Comparison of ENCODE assay signal across 15 cellular contexts in genomic region chr3:129745253-129745652, GRCh38.
DNase-seq lines count a peak whose midpoint lies in the region; ATAC-seq and TF ChIP-seq lines count a peak whose summit lies in the region.
"Had no signal": no experiment of that assay in that cellular context is flagged by ENCODE, and none has a peak within 500 bp of the region (broad histone marks: within the 10 kb centered on the region; RNA-seq: fewer than 3 reads in every experiment).

No MANE protein-coding gene starts in this region.

- H3K27me3 ChIP-seq in cardiac muscle cell (no peaks in the 10 kb centered on the region), left ventricle myocardium inferior (ENCODE audit: low read depth) (no peaks in the 10 kb centered on the region), endodermal cell (ENCODE audit: control insufficient read depth, insufficient read depth, low read length, poor library complexity, severe bottlenecking) (no peaks in the 10 kb centered on the region), suprapubic skin (no peaks in the 10 kb centered on the region)
- no peaks in the 10 kb centered on the region for H3K27me3 ChIP-seq in CD8-positive, alpha-beta T cell (ENCODE audit: insufficient read depth, low read length)

- H3K27ac ChIP-seq in cardiac muscle cell (peak overlapping the region; percentile 61), left ventricle myocardium inferior (replicated peaks) (no peak overlapping the region), endodermal cell (ENCODE audit: low read depth, low read length) (no peak overlapping the region), suprapubic skin (no peak overlapping the region)
- H3K27ac ChIP-seq in CD8-positive, alpha-beta T cell (ENCODE audit: low read depth, low read length), result no peak overlapping the region
- H3K27ac ChIP-seq: HL-60, SK-N-MC had no signal

- WGBS in endodermal cell (ENCODE audit: insufficient coverage in 1 of 2, insufficient read length in 1 of 2), 2 experiments, result 93 to 98% methylated on average over 2 of the region's 2 CpGs
- WGBS in suprapubic skin, result 41% methylated on average over 2 of the region's 2 CpGs

- H3K36me3 ChIP-seq in cardiac muscle cell (no peaks in the 10 kb centered on the region), left ventricle myocardium inferior (no peaks in the 10 kb centered on the region), endodermal cell (ENCODE audit: control insufficient read depth, insufficient read depth, low read length) (no peaks in the 10 kb centered on the region), suprapubic skin (no peaks in the 10 kb centered on the region)
- no peaks in the 10 kb centered on the region for H3K36me3 ChIP-seq in CD8-positive, alpha-beta T cell (ENCODE audit: insufficient read depth, low read length)

- H3K36me3 Mint-ChIP-seq in endodermal cell (ENCODE audit: low read depth), result no peaks in the 10 kb centered on the region
- H3K36me3 Mint-ChIP-seq in CD8-positive, alpha-beta T cell, result no peaks in the 10 kb centered on the region

- peak; percentile 42 to 76 for DNase-seq in cardiac muscle cell (ENCODE audit: low read depth in 1 of 2, low spot score in 1 of 2)
- DNase-seq in left ventricle myocardium inferior, result no peak
- DNase-seq in endodermal cell, result no peak
- peak; percentile 39 for DNase-seq in medulla oblongata (ENCODE audit: extremely low spot score)
- DNase-seq in NCI-H2029 treated with DMSO at 0.1 percent for 48 hours (lab: John Stamatoyannopoulos, UW), result no peak
- no peak for DNase-seq in islet precursor cell
- DNase-seq in CD8-positive, alpha-beta T cell, result no peak
- no peak for DNase-seq in suprapubic skin (ENCODE audit: low spot score in 2 of 2)
- DNase-seq: activated B cell treated with CpG ODN at 0.5 μM for 24 hours; activated naive CD8-positive, alpha-beta T cell treated with anti-CD3 and anti-CD28 coated beads for 36 hours; glutamatergic neuron; stimulated activated CD4-positive, alpha-beta T cell treated with anti-CD3 and anti-CD28 coated beads, Interleukin-15, amount 100 ng/mL, for 24 hours had no signal

- no peaks in the 10 kb centered on the region for H3K9me3 ChIP-seq in cardiac muscle cell (ENCODE audit: low read depth)
- no peaks in the 10 kb centered on the region for H3K9me3 ChIP-seq in left ventricle myocardium inferior (replicated peaks)
- no peaks in the 10 kb centered on the region for H3K9me3 ChIP-seq in endodermal cell (ENCODE audit: control insufficient read depth, low read length)
- no peaks in the 10 kb centered on the region for H3K9me3 ChIP-seq in CD8-positive, alpha-beta T cell (ENCODE audit: low read length)
- H3K9me3 ChIP-seq in suprapubic skin, result no peaks in the 10 kb centered on the region

- no peak for TF ChIP-seq POLR2A in suprapubic skin (IDR thresholded peaks at IDR 0.05)

- POLR2A ChIA-PET in CD8-positive, alpha-beta T cell (lab: Charles Lee), result interaction anchor here (1.0 kb wide), 1 partner anchor 82 kb away, joined by 3 read pairs; no protein-coding TSS in a partner anchor

- no peak overlapping the region for H3K4me3 Mint-ChIP-seq in endodermal cell
- H3K4me3 Mint-ChIP-seq in CD8-positive, alpha-beta T cell, result no peak overlapping the region
- H3K4me3 Mint-ChIP-seq: activated B cell treated with CpG ODN at 0.5 μM for 24 hours; activated naive CD8-positive, alpha-beta T cell treated with anti-CD3 and anti-CD28 coated beads for 36 hours had no signal

- no peak for TF ChIP-seq EP300 in suprapubic skin (IDR thresholded peaks at IDR 0.05)

- no peak overlapping the region for H3K4me3 ChIP-seq in cardiac muscle cell
- H3K4me3 ChIP-seq in left ventricle myocardium inferior, result no peak overlapping the region
- no peak overlapping the region for H3K4me3 ChIP-seq in endodermal cell (ENCODE audit: low read length)
- H3K4me3 ChIP-seq in CD8-positive, alpha-beta T cell (ENCODE audit: low read depth, low read length), result no peak overlapping the region
- no peak overlapping the region for H3K4me3 ChIP-seq in suprapubic skin
- H3K4me3 ChIP-seq: GM12878, SK-N-MC had no signal

- peak overlapping the region; percentile 8 for H3K27ac Mint-ChIP-seq in endodermal cell
- no peak overlapping the region for H3K27ac Mint-ChIP-seq in CD8-positive, alpha-beta T cell
- H3K27ac Mint-ChIP-seq: activated B cell treated with CpG ODN at 0.5 μM for 24 hours; activated naive CD8-positive, alpha-beta T cell treated with anti-CD3 and anti-CD28 coated beads for 36 hours had no signal

- H3K9ac ChIP-seq in endodermal cell (ENCODE audit: extremely low read depth, low read length, poor library complexity, severe bottlenecking), result no peak overlapping the region

- intact Hi-C loops in left ventricle myocardium inferior (cut with micrococcal nuclease), result no loop called here
- intact Hi-C loops in CD8-positive, alpha-beta T cell (cut with DNase I, micrococcal nuclease), result no loop called here

- TF ChIP-seq CTCF in cardiac muscle cell (IDR thresholded peaks at IDR 0.05; ENCODE audit: low read depth, low read length) (no peak), left ventricle myocardium inferior (IDR thresholded peaks at IDR 0.05; ENCODE audit: borderline replicate concordance) (no peak), endodermal cell (conservative IDR thresholded peaks at IDR 0.05) (no peak), suprapubic skin (IDR thresholded peaks at IDR 0.05) (no peak)
- TF ChIP-seq CTCF in CD8-positive, alpha-beta T cell (IDR thresholded peaks at IDR 0.05), result no peak

- H3K27me3 Mint-ChIP-seq in endodermal cell (ENCODE audit: insufficient read depth), result no peaks in the 10 kb centered on the region
- no peaks in the 10 kb centered on the region for H3K27me3 Mint-ChIP-seq in CD8-positive, alpha-beta T cell (ENCODE audit: low read depth)
- H3K27me3 Mint-ChIP-seq: activated B cell treated with CpG ODN at 0.5 μM for 24 hours; activated naive CD8-positive, alpha-beta T cell treated with anti-CD3 and anti-CD28 coated beads for 36 hours had no signal

- peaks cover 9% of the 10 kb centered on the region for H3K4me1 ChIP-seq in cardiac muscle cell (ENCODE audit: low read depth)
- H3K4me1 ChIP-seq in left ventricle myocardium inferior, result peaks cover 40% of the 10 kb centered on the region
- H3K4me1 ChIP-seq in endodermal cell (ENCODE audit: control insufficient read depth, insufficient read depth, low read length), result no peaks in the 10 kb centered on the region
- no peaks in the 10 kb centered on the region for H3K4me1 ChIP-seq in CD8-positive, alpha-beta T cell (ENCODE audit: insufficient read depth, low read length)
- H3K4me1 ChIP-seq in suprapubic skin, result peaks cover 14% of the 10 kb centered on the region

- H3K4me1 Mint-ChIP-seq in endodermal cell, result no peaks in the 10 kb centered on the region
- H3K4me1 Mint-ChIP-seq in CD8-positive, alpha-beta T cell (ENCODE audit: low read depth), result peaks cover 27% of the 10 kb centered on the region

- no peaks in the 10 kb centered on the region for H3K9me3 Mint-ChIP-seq in endodermal cell
- no peaks in the 10 kb centered on the region for H3K9me3 Mint-ChIP-seq in CD8-positive, alpha-beta T cell
- H3K9me3 Mint-ChIP-seq: activated B cell treated with CpG ODN at 0.5 μM for 24 hours; activated naive CD8-positive, alpha-beta T cell treated with anti-CD3 and anti-CD28 coated beads for 36 hours had no signal

- no peak for ATAC-seq in CD8-positive, alpha-beta T cell
- ATAC-seq: GM12878 had no signal

- CTCF ChIA-PET in CD8-positive, alpha-beta T cell (lab: Charles Lee), result no interaction called here

Comparison
In these comparisons a context has a peak if more than half of its experiments do, and no peak if none do; other contexts are left out.
1. DNase-seq: peak in cardiac muscle cell (2 of 2) and medulla oblongata (single experiment); none in left ventricle myocardium inferior (single experiment), endodermal cell (single experiment), NCI-H2029 treated with DMSO at 0.1 percent for 48 hours (single experiment), islet precursor cell (single experiment), CD8-positive, alpha-beta T cell (0 of 7) and suprapubic skin (0 of 2).